ENCODE assay signal across 10 cellular contexts in genomic region chr20:39910536-39910935, GRCh38.
"Had no signal": no experiment of that assay in that cellular context is flagged by ENCODE, and none has a peak within 500 bp of the region (broad histone marks: within the 10 kb centered on the region; RNA-seq: fewer than 3 reads in every experiment).

No MANE protein-coding gene starts in this region.

- ATAC-seq: body of pancreas, psoas muscle had no signal

- H3K9me3 ChIP-seq: body of pancreas, psoas muscle, upper lobe of left lung had no signal

- H3K27ac ChIP-seq: body of pancreas, psoas muscle, upper lobe of left lung had no signal

- H3K4me1 ChIP-seq: psoas muscle, upper lobe of left lung had no signal

- DNase-seq: activated CD4-positive, alpha-beta T cell treated with anti-CD3 and anti-CD28 coated beads, Interleukin-2, amount 10 ng/mL, durations not matched to agents 7 days and 5 days; activated CD4-positive, CD25-positive, alpha-beta regulatory T cell; activated CD8-positive, alpha-beta memory T cell treated with anti-CD3 and anti-CD28 coated beads for 24 hours; activated naive CD4-positive, alpha-beta T cell treated with anti-CD3 and anti-CD28 coated beads for 36 hours; mesenchymal stem cell; nephron progenitor cell; psoas muscle; upper lobe of left lung had no signal

- H3K36me3 ChIP-seq: upper lobe of left lung had no signal

- H3K4me3 ChIP-seq: body of pancreas, psoas muscle, skin epidermis, upper lobe of left lung had no signal

- H3K27me3 ChIP-seq: body of pancreas, upper lobe of left lung had no signal
